Comparison of ENCODE assay signal across 21 cellular contexts in the genomic region with DNA sequence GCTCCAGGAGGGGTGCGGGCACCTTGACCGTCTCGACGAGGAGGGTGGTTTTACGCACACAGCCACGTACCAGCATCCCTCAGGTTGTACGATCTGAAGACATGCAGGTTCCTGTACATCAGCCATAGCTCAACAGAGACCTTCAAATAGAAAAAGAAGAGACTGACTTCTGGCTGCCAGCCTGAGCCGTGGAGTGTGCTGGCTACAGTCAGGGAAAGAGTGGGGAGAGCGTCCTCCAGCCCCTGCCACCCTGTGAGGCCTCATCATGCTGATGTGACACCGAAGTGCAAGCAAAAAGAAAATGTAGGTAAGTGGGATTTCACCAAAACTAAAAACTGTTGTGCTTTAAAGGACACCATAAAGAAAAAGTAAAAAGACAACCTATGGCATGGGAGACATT. TPM values are rescaled to one million over a fixed set of nuclear protein-coding genes. Genes with fewer than 3 reads are reported as not detected.
DNase-seq lines count a peak whose midpoint lies in the region; ATAC-seq and TF ChIP-seq lines count a peak whose summit lies in the region.
"Had no signal": no experiment of that assay in that cellular context is flagged by ENCODE, and none has a peak within 500 bp of the region (broad histone marks: within the 10 kb centered on the region; RNA-seq: fewer than 3 reads in every experiment).

No MANE protein-coding gene starts in this region.

- H3K79me2 ChIP-seq in neural cell (replicated peaks; ENCODE audit: insufficient read depth, low read length): no peaks in the 10 kb centered on the region
- H3K79me2 ChIP-seq: hepatocyte had no signal

- H3K27ac Mint-ChIP-seq in WTC11: peak overlapping the region; percentile 24; the same call in 1 of the 2 replicates
- H3K27ac Mint-ChIP-seq in endothelial cell (ENCODE audit: unreplicated experiment): no peak overlapping the region
- H3K27ac Mint-ChIP-seq: activated naive CD8-positive, alpha-beta T cell treated with anti-CD3 and anti-CD28 coated beads, Interleukin-2, amount 50 U/mL, for 24 hours had no signal

- no peaks in the 10 kb centered on the region for H3K9me2 ChIP-seq in neural cell (ENCODE audit: insufficient read depth, low read length)

- no peak for TF ChIP-seq CTCF in WTC11 (IDR thresholded peaks at IDR 0.05)
- no peak for TF ChIP-seq CTCF in endothelial cell (IDR thresholded peaks at IDR 0.05; ENCODE audit: unreplicated experiment)
- TF ChIP-seq CTCF in neural cell (IDR thresholded peaks at IDR 0.05; ENCODE audit: poor library complexity, severe bottlenecking): no peak
- no peak for TF ChIP-seq CTCF in thoracic aorta (IDR thresholded peaks at IDR 0.05)

- H3K36me3 ChIP-seq in neural cell (ENCODE audit: insufficient read depth, low read length): no peaks in the 10 kb centered on the region
- H3K36me3 ChIP-seq in thoracic aorta: peaks cover 8% of the 10 kb centered on the region
- H3K36me3 ChIP-seq: uterus had no signal

- H3K27ac ChIP-seq in neural cell (ENCODE audit: low read length): peak overlapping the region; percentile 74
- peak overlapping the region; percentile 91 to 97 for H3K27ac ChIP-seq in thoracic aorta
- H3K27ac ChIP-seq: brain microvascular endothelial cell, hepatocyte had no signal

- no peaks in the 10 kb centered on the region for H4K20me1 ChIP-seq in neural cell (ENCODE audit: insufficient read depth)

- TF ChIP-seq EP300 in neural cell (conservative IDR thresholded peaks at IDR 0.05; ENCODE audit: poor library complexity, severe bottlenecking): no peak

- H3K9me3 ChIP-seq in neural cell (ENCODE audit: low read length): no peaks in the 10 kb centered on the region
- H3K9me3 ChIP-seq in thoracic aorta: no peaks in the 10 kb centered on the region
- H3K9me3 ChIP-seq: uterus had no signal

- no peak for DNase-seq in WTC11 (ENCODE audit: low spot score)
- DNase-seq in endothelial cell (ENCODE audit: low spot score): no peak
- DNase-seq in thoracic aorta (ENCODE audit: low spot score): no peak
- no peak for DNase-seq in NCI-H345 treated with DMSO at 0.1 percent for 48 hours (lab: John Stamatoyannopoulos, UW; ENCODE audit: unreplicated experiment)
- DNase-seq in AG20443 (ENCODE audit: low spot score): no peak
- DNase-seq: activated CD4-positive, alpha-beta T cell treated with anti-CD3 and anti-CD28 coated beads for 48 hours; activated CD8-positive, alpha-beta memory T cell treated with anti-CD3 and anti-CD28 coated beads for 24 hours; activated naive CD8-positive, alpha-beta T cell treated with anti-CD3 and anti-CD28 coated beads, Interleukin-2, amount 50 U/mL, for 24 hours; brain microvascular endothelial cell; effector CD4-positive, alpha-beta T cell; foreskin fibroblast; GOT3; left colon; NCI-H510A; OCI-M1; uterus had no signal

- no peak for ATAC-seq in WTC11
- no peak for ATAC-seq in thoracic aorta (ENCODE audit: insufficient number of reproducible peaks, low FRiP score, low read depth)
- no peak for ATAC-seq in GM19023 (IDR thresholded peaks at IDR 0.05; ENCODE audit: unreplicated experiment)
- ATAC-seq: activated naive CD8-positive, alpha-beta T cell treated with anti-CD3 and anti-CD28 coated beads, Interleukin-2, amount 50 U/mL, for 24 hours; left colon; SK-N-SH treated with all-trans-retinoic acid at 6 μM for 48 hours had no signal

- no peak overlapping the region for H3K9ac ChIP-seq in neural cell (ENCODE audit: low read length)

- no peak for TF ChIP-seq RAD21 in neural cell (conservative IDR thresholded peaks at IDR 0.05)

- H3K4me1 Mint-ChIP-seq in WTC11 (peaks cover 11% of the 10 kb centered on the region), endothelial cell (ENCODE audit: unreplicated experiment) (peaks cover 3% of the 10 kb centered on the region)

- H3K27me3 ChIP-seq in neural cell (ENCODE audit: insufficient read depth, low read depth, low read length) (no peaks in the 10 kb centered on the region), thoracic aorta (replicated peaks; ENCODE audit: insufficient read depth) (no peaks in the 10 kb centered on the region)
- H3K27me3 ChIP-seq: brain microvascular endothelial cell, hepatocyte, uterus had no signal

- POLR2A ChIA-PET in WTC11 (lab: Charles Lee): no interaction called here

- H3F3A ChIP-seq in neural cell (ENCODE audit: insufficient read depth, low read length, poor library complexity, severe bottlenecking): no peaks in the 10 kb centered on the region

- H3K4me3 Mint-ChIP-seq in WTC11 (no peak overlapping the region), endothelial cell (ENCODE audit: unreplicated experiment) (peak overlapping the region; percentile 42)
- H3K4me3 Mint-ChIP-seq: activated naive CD8-positive, alpha-beta T cell treated with anti-CD3 and anti-CD28 coated beads, Interleukin-2, amount 50 U/mL, for 24 hours had no signal

- H3K4me2 ChIP-seq in neural cell (ENCODE audit: low read length): no peak overlapping the region
- H3K4me2 ChIP-seq: hepatocyte, smooth muscle cell had no signal

- H3K27me3 Mint-ChIP-seq in WTC11 (ENCODE audit: low read depth): no peaks in the 10 kb centered on the region
- H3K27me3 Mint-ChIP-seq in endothelial cell (ENCODE audit: unreplicated experiment): peaks cover 12% of the 10 kb centered on the region
- H3K27me3 Mint-ChIP-seq: activated naive CD8-positive, alpha-beta T cell treated with anti-CD3 and anti-CD28 coated beads, Interleukin-2, amount 50 U/mL, for 24 hours had no signal

- H3K4me1 ChIP-seq in thoracic aorta (ENCODE audit: control insufficient read depth in 1 of 2, low read depth in 2 of 2): peaks cover 24 to 49% of the 10 kb centered on the region in 2 donors

- H2AFZ ChIP-seq in neural cell (ENCODE audit: low read depth, low read length): no peak overlapping the region
- H2AFZ ChIP-seq: hepatocyte had no signal

- H3K4me3 ChIP-seq in neural cell (ENCODE audit: low read length): no peak overlapping the region
- no peak overlapping the region for H3K4me3 ChIP-seq in thoracic aorta
- H3K4me3 ChIP-seq: hepatocyte, smooth muscle cell, uterus had no signal

- CTCF ChIA-PET in WTC11 (lab: Charles Lee): interaction anchor here (1.1 to 2.4 kb wide), 3 partner anchors 11 to 180 kb away, joined by 3 to 8 read pairs (median 3); no protein-coding TSS in a partner anchor

- no peaks in the 10 kb centered on the region for H3K9me3 Mint-ChIP-seq in WTC11
- H3K9me3 Mint-ChIP-seq in endothelial cell (ENCODE audit: unreplicated experiment): no peaks in the 10 kb centered on the region
- H3K9me3 Mint-ChIP-seq: activated naive CD8-positive, alpha-beta T cell treated with anti-CD3 and anti-CD28 coated beads, Interleukin-2, amount 50 U/mL, for 24 hours had no signal

- peaks cover 23% of the 10 kb centered on the region for H3K36me3 Mint-ChIP-seq in WTC11
- H3K36me3 Mint-ChIP-seq in endothelial cell (ENCODE audit: low read depth, unreplicated experiment): peaks cover 32% of the 10 kb centered on the region

TF ChIP-seq in WTC11, 78 proteins besides CTCF, POLR2A, EP300 and RAD21 (continues in another document):
- TF ChIP-seq ZBTB43 (CRISPR knock-in tag; IDR thresholded peaks at IDR 0.05) (no peak), KAT7 (CRISPR knock-in tag; IDR thresholded peaks at IDR 0.05; ENCODE audit: borderline replicate concordance) (no peak), ZNF263 (CRISPR knock-in tag; IDR thresholded peaks at IDR 0.05; ENCODE audit: low read depth) (no peak), IRF1 (CRISPR knock-in tag; IDR thresholded peaks at IDR 0.05) (no peak), TEAD4 (CRISPR knock-in tag; IDR thresholded peaks at IDR 0.05) (no peak)

TF ChIP-seq in neural cell, 6 proteins besides CTCF, POLR2A, EP300 and RAD21:
- no peak for TF ChIP-seq MXI1 (conservative IDR thresholded peaks at IDR 0.05; ENCODE audit: poor library complexity, severe bottlenecking)
- TF ChIP-seq SMC3 (conservative IDR thresholded peaks at IDR 0.05; ENCODE audit: poor library complexity): no peak
- TF ChIP-seq POLR2AphosphoS5 (IDR thresholded peaks at IDR 0.05): no peak
- no peak for TF ChIP-seq TAF1 (IDR thresholded peaks at IDR 0.05; ENCODE audit: low read depth)
- TF ChIP-seq EZH2 (IDR thresholded peaks at IDR 0.05; ENCODE audit: borderline replicate concordance, insufficient read depth, low read length, poor library complexity, severe bottlenecking): no peak
- TF ChIP-seq, protein P1, sequence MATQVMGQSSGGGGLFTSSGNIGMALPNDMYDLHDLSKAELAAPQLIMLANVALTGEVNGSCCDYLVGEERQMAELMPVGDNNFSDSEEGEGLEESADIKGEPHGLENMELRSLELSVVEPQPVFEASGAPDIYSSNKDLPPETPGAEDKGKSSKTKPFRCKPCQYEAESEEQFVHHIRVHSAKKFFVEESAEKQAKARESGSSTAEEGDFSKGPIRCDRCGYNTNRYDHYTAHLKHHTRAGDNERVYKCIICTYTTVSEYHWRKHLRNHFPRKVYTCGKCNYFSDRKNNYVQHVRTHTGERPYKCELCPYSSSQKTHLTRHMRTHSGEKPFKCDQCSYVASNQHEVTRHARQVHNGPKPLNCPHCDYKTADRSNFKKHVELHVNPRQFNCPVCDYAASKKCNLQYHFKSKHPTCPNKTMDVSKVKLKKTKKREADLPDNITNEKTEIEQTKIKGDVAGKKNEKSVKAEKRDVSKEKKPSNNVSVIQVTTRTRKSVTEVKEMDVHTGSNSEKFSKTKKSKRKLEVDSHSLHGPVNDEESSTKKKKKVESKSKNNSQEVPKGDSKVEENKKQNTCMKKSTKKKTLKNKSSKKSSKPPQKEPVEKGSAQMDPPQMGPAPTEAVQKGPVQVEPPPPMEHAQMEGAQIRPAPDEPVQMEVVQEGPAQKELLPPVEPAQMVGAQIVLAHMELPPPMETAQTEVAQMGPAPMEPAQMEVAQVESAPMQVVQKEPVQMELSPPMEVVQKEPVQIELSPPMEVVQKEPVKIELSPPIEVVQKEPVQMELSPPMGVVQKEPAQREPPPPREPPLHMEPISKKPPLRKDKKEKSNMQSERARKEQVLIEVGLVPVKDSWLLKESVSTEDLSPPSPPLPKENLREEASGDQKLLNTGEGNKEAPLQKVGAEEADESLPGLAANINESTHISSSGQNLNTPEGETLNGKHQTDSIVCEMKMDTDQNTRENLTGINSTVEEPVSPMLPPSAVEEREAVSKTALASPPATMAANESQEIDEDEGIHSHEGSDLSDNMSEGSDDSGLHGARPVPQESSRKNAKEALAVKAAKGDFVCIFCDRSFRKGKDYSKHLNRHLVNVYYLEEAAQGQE (IDR thresholded peaks at IDR 0.05; ENCODE audit: borderline replicate concordance): no peak

RNA-seq across cellular contexts. Expression of gene ADI1, which starts 47.0 kb away (rescaled TPM):
- 20.1 to 21.4 TPM (median 20.1 TPM) in 3 replicates for total RNA-seq in WTC11 (2021)
- 21.6 TPM for total RNA-seq in endothelial cell (ENCODE audit: unreplicated experiment)
- polyA plus RNA-seq in neural cell: 21.3 and 23.9 TPM in 2 replicates
- polyA minus RNA-seq in neural cell: 8.3 and 9.5 TPM in 2 replicates
- 100 to 1,000 TPM; 120 to 126 TPM for total RNA-seq in thoracic aorta
